In genomic region chr10:2928219-2928840, GRCh38 we compare ENCODE assay signal across 8 cellular contexts.
DNase-seq lines count a peak whose midpoint lies in the region; ATAC-seq, FAIRE-seq and TF ChIP-seq lines count a peak whose summit lies in the region.

No MANE protein-coding gene starts in this region.

- intact Hi-C loops in activated CD4-positive, alpha-beta memory T cell treated with anti-CD3 and anti-CD28 coated beads for 36 hours (cut with micrococcal nuclease): loop anchor here (1.0 kb wide), 2 partner anchors 50 to 115 kb away; no protein-coding TSS in a partner anchor

- DNase-seq in CD1c-positive myeloid dendritic cell (ENCODE audit: extremely low spot score) (peak; percentile 81), GM19239 (ENCODE audit: insufficient read length, low spot score) (peak; percentile 91), NCI-H526 treated with DMSO at 0.1 percent for 48 hours (lab: John Stamatoyannopoulos, UW) (peak; percentile 26), mesothelial cell of epicardium (ENCODE audit: low spot score in 2 of 2, unreplicated experiment in 2 of 2) (peak; percentile 56 to 77)
- peak; percentile 83 for DNase-seq in activated CD4-positive, alpha-beta memory T cell treated with anti-CD3 and anti-CD28 coated beads for 36 hours

- H3K27me3 ChIP-seq in endocrine pancreas (ENCODE audit: control insufficient read depth, insufficient read depth, low read length): no peaks in the 10 kb centered on the region

- H3K36me3 Mint-ChIP-seq in activated CD4-positive, alpha-beta memory T cell treated with anti-CD3 and anti-CD28 coated beads for 36 hours: no peaks in the 10 kb centered on the region
- no peaks in the 10 kb centered on the region for H3K36me3 Mint-ChIP-seq in mesothelial cell of epicardium
- H3K36me3 Mint-ChIP-seq in stimulated activated memory B cell treated with anti-CD40 and anti-IgM and Interleukin-4, amounts not matched to agents 10 μg/mL and 1 μg/mL and 100 μg/mL, for 72 hours: no peaks in the 10 kb centered on the region

- H3K4me3 Mint-ChIP-seq in activated CD4-positive, alpha-beta memory T cell treated with anti-CD3 and anti-CD28 coated beads for 36 hours: no peak overlapping the region
- H3K4me3 Mint-ChIP-seq in mesothelial cell of epicardium: no peak overlapping the region
- H3K4me3 Mint-ChIP-seq in stimulated activated memory B cell treated with anti-CD40 and anti-IgM and Interleukin-4, amounts not matched to agents 10 μg/mL and 1 μg/mL and 100 μg/mL, for 72 hours: no peak overlapping the region

- H3K9me3 Mint-ChIP-seq in activated CD4-positive, alpha-beta memory T cell treated with anti-CD3 and anti-CD28 coated beads for 36 hours: no peaks in the 10 kb centered on the region
- no peaks in the 10 kb centered on the region for H3K9me3 Mint-ChIP-seq in mesothelial cell of epicardium
- H3K9me3 Mint-ChIP-seq in stimulated activated memory B cell treated with anti-CD40 and anti-IgM and Interleukin-4, amounts not matched to agents 10 μg/mL and 1 μg/mL and 100 μg/mL, for 72 hours: no peaks in the 10 kb centered on the region

- POLR2A ChIA-PET in activated CD4-positive, alpha-beta memory T cell treated with anti-CD3 and anti-CD28 coated beads for 36 hours (lab: Charles Lee): no interaction called here

- no peaks in the 10 kb centered on the region for H3K4me1 ChIP-seq in endocrine pancreas (ENCODE audit: control insufficient read depth, insufficient read depth, low read length)

- ATAC-seq in HG03159 (IDR thresholded peaks at IDR 0.05; ENCODE audit: unreplicated experiment): peak; percentile 93
- ATAC-seq in stimulated activated memory B cell treated with anti-CD40 and anti-IgM and Interleukin-4, amounts not matched to agents 10 μg/mL and 1 μg/mL and 100 μg/mL, for 72 hours: peak; percentile 84

- CTCF ChIA-PET in activated CD4-positive, alpha-beta memory T cell treated with anti-CD3 and anti-CD28 coated beads for 36 hours (lab: Charles Lee): interaction anchor here (0.6 to 8.3 kb wide), 20 partner anchors 9 to 226 kb away, joined by 3 to 106 read pairs (median 5); no protein-coding TSS in a partner anchor

- H3K4me1 Mint-ChIP-seq in activated CD4-positive, alpha-beta memory T cell treated with anti-CD3 and anti-CD28 coated beads for 36 hours (ENCODE audit: low read depth): peaks cover 6% of the 10 kb centered on the region
- peaks cover 4% of the 10 kb centered on the region for H3K4me1 Mint-ChIP-seq in mesothelial cell of epicardium
- peaks cover 9% of the 10 kb centered on the region for H3K4me1 Mint-ChIP-seq in stimulated activated memory B cell treated with anti-CD40 and anti-IgM and Interleukin-4, amounts not matched to agents 10 μg/mL and 1 μg/mL and 100 μg/mL, for 72 hours

- peaks cover 27% of the 10 kb centered on the region for H3K27me3 Mint-ChIP-seq in activated CD4-positive, alpha-beta memory T cell treated with anti-CD3 and anti-CD28 coated beads for 36 hours
- peaks cover 42% of the 10 kb centered on the region for H3K27me3 Mint-ChIP-seq in mesothelial cell of epicardium (ENCODE audit: low read depth)
- peaks cover 56% of the 10 kb centered on the region for H3K27me3 Mint-ChIP-seq in stimulated activated memory B cell treated with anti-CD40 and anti-IgM and Interleukin-4, amounts not matched to agents 10 μg/mL and 1 μg/mL and 100 μg/mL, for 72 hours

- H3K4me3 ChIP-seq in endocrine pancreas (ENCODE audit: control insufficient read depth, insufficient read depth, low read length): no peak overlapping the region

- no peak overlapping the region for H3K27ac Mint-ChIP-seq in activated CD4-positive, alpha-beta memory T cell treated with anti-CD3 and anti-CD28 coated beads for 36 hours
- H3K27ac Mint-ChIP-seq in mesothelial cell of epicardium: no peak overlapping the region
- H3K27ac Mint-ChIP-seq in stimulated activated memory B cell treated with anti-CD40 and anti-IgM and Interleukin-4, amounts not matched to agents 10 μg/mL and 1 μg/mL and 100 μg/mL, for 72 hours: no peak overlapping the region

- H3K36me3 ChIP-seq in endocrine pancreas (ENCODE audit: control insufficient read depth, insufficient read depth, low read length): no peaks in the 10 kb centered on the region

- TF ChIP-seq CTCF in mesothelial cell of epicardium (IDR thresholded peaks at IDR 0.05; ENCODE audit: unreplicated experiment): peak; percentile 68

- H3K9ac ChIP-seq in endocrine pancreas (ENCODE audit: control insufficient read depth, insufficient read depth, low read length): peak overlapping the region; percentile 38

- H3K9me3 ChIP-seq in endocrine pancreas (ENCODE audit: control insufficient read depth, low read length): no peaks in the 10 kb centered on the region

- FAIRE-seq in GM19239 (lab: Jason Lieb, UNC): peak; percentile 89

Comparison
In these comparisons a context has a peak if more than half of its experiments do, and no peak if none do; other contexts are left out.
1. DNase-seq: peak in every context shown above with its lines; median percentile 91 in GM19239; 83 in activated CD4-positive, alpha-beta memory T cell treated with anti-CD3 and anti-CD28 coated beads for 36 hours; 81 in CD1c-positive myeloid dendritic cell; 66 in mesothelial cell of epicardium; 26 in NCI-H526 treated with DMSO at 0.1 percent for 48 hours.